8 cellular contexts compared by ENCODE assay signal in genomic region chr7:128831994-128832879, GRCh38. TPM values are rescaled to one million over a fixed set of nuclear protein-coding genes. Genes with fewer than 3 reads are reported as not detected.
DNase-seq lines count a peak whose midpoint lies in the region; ATAC-seq, FAIRE-seq and TF ChIP-seq lines count a peak whose summit lies in the region.

No MANE protein-coding gene starts in this region.

- H3K27me3 ChIP-seq in iPS-18a (ENCODE audit: control insufficient read depth, insufficient read depth, low read length) (peaks cover 36% of the 10 kb centered on the region), stomach smooth muscle (ENCODE audit: control insufficient read depth in 1 of 2, insufficient read depth in 2 of 2, low read length in 2 of 2) (no peaks in the 10 kb centered on the region)

- no peak for TF ChIP-seq CTCF in WI38 (IDR thresholded peaks at IDR 0.05; ENCODE audit: low read depth, low read length)

- peaks cover 40% of the 10 kb centered on the region for H3K4me1 ChIP-seq in iPS-18a (ENCODE audit: control insufficient read depth, low read depth, low read length)
- peaks cover 81% of the 10 kb centered on the region for H3K4me1 ChIP-seq in stomach smooth muscle (ENCODE audit: control insufficient read depth, insufficient read depth, low read length)

- ATAC-seq in HG03521 (IDR thresholded peaks at IDR 0.05; ENCODE audit: unreplicated experiment) (no peak), HG03097 (IDR thresholded peaks at IDR 0.05; ENCODE audit: low FRiP score, unreplicated experiment) (no peak)

- peak overlapping the region; percentile 96 for H3K4me3 ChIP-seq in WI38 (ENCODE audit: low read depth, low read length)
- H3K4me3 ChIP-seq in iPS-18a (ENCODE audit: low read length): peak overlapping the region; percentile 65
- H3K4me3 ChIP-seq in stomach smooth muscle (ENCODE audit: low read length in 2 of 2): peak overlapping the region; percentile 91 to 94

- H3K9me3 ChIP-seq in iPS-18a (ENCODE audit: control insufficient read depth, low read depth, low read length): no peaks in the 10 kb centered on the region
- no peaks in the 10 kb centered on the region for H3K9me3 ChIP-seq in stomach smooth muscle (ENCODE audit: control insufficient read depth in 2 of 2, low read length in 2 of 2)

- H3K9ac ChIP-seq in iPS-18a (ENCODE audit: low read length) (peak overlapping the region; percentile 28), stomach smooth muscle (ENCODE audit: low read length in 2 of 2) (peak overlapping the region; percentile 84 to 94)

- H3K27ac ChIP-seq in iPS-18a (ENCODE audit: low read length) (no peak overlapping the region), stomach smooth muscle (ENCODE audit: low read length) (peak overlapping the region; percentile 96)

- no peak for FAIRE-seq in GM12891 (lab: Jason Lieb, UNC)

- H3K36me3 ChIP-seq in iPS-18a (ENCODE audit: control insufficient read depth, low read depth, low read length): no peaks in the 10 kb centered on the region
- peaks cover 18% of the 10 kb centered on the region in 2 donors for H3K36me3 ChIP-seq in stomach smooth muscle (ENCODE audit: control insufficient read depth in 2 of 2, insufficient read depth in 2 of 2, low read length in 2 of 2)

- peak; percentile 21 for DNase-seq in HCEC 1CT
- no peak for DNase-seq in GM12891 (ENCODE audit: insufficient read length, low spot score)
- DNase-seq in activated T-cell treated with anti-CD3 and anti-CD28 coated beads, Interleukin-2, amount 50 U/mL, for 1 hour: no peak

- TF ChIP-seq POLR2A in GM12891 (IDR thresholded peaks at IDR 0.05; ENCODE audit: low read depth, low read length): no peak

TF ChIP-seq in GM12891, 5 proteins besides CTCF, POLR2A, EP300 and RAD21:
- TF ChIP-seq SPI1 (IDR thresholded peaks at IDR 0.05; ENCODE audit: low read depth, low read length): no peak
- no peak for TF ChIP-seq POU2F2 (IDR thresholded peaks at IDR 0.05; ENCODE audit: low read depth, low read length)
- no peak for TF ChIP-seq POLR2AphosphoS5 (IDR thresholded peaks at IDR 0.05; ENCODE audit: low read depth, low read length)
- TF ChIP-seq TAF1 (IDR thresholded peaks at IDR 0.05; ENCODE audit: low read depth, low read length): no peak
- TF ChIP-seq PAX5 (IDR thresholded peaks at IDR 0.05; ENCODE audit: insufficient read depth, low read length, severe bottlenecking): no peak

RNA-seq across cellular contexts. Expression of gene FLNC, which starts 2.0 kb away (rescaled TPM):
- polyA plus RNA-seq in GM12891 (2012; ENCODE audit: low read depth, missing spikeins): 0.08 TPM

RNA-seq across cellular contexts. Expression of gene ATP6V1F, which starts 30.4 kb away (rescaled TPM):
- polyA plus RNA-seq in GM12891 (2012; ENCODE audit: low read depth, missing spikeins): 253 TPM

RNA-seq across cellular contexts. Expression of gene CCDC136, which starts 40.5 kb away (rescaled TPM):
- polyA plus RNA-seq in GM12891 (2012; ENCODE audit: low read depth, missing spikeins): 0.76 TPM

RNA-seq across cellular contexts. Expression of gene OPN1SW, which starts 56.6 kb away (rescaled TPM):
- polyA plus RNA-seq in GM12891 (2012; ENCODE audit: low read depth, missing spikeins): 0.10 TPM
